ENCODE assay signal across 1 cellular context in the genomic region with DNA sequence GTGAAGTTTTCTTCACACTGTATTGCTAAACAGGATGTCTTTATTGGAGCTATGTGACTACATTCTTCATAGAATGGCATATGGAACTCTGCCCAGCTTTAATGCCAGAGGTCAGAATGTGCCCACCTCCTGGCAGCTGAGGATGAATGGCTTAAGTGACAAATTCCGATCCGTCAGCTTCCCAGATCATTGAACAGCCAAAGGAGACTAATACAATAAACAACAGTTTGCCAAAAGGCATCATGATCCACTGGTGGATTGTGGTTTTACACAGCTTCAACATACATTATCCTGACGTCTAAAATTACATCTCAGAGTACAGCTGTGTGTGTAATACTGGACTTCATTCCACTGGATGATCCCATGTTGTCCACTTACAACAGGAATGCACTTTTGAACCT.
TF ChIP-seq lines count a peak whose summit lies in the region.

No MANE protein-coding gene starts in this region.

TF ChIP-seq in A549, 52 proteins besides CTCF, POLR2A, EP300 and RAD21 (continued from another document):
- TF ChIP-seq, protein P1, sequence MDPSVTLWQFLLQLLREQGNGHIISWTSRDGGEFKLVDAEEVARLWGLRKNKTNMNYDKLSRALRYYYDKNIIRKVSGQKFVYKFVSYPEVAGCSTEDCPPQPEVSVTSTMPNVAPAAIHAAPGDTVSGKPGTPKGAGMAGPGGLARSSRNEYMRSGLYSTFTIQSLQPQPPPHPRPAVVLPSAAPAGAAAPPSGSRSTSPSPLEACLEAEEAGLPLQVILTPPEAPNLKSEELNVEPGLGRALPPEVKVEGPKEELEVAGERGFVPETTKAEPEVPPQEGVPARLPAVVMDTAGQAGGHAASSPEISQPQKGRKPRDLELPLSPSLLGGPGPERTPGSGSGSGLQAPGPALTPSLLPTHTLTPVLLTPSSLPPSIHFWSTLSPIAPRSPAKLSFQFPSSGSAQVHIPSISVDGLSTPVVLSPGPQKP (IDR thresholded peaks at IDR 0.05; ENCODE audit: low read depth, low read length), result no peak
- TF ChIP-seq, protein P2, sequence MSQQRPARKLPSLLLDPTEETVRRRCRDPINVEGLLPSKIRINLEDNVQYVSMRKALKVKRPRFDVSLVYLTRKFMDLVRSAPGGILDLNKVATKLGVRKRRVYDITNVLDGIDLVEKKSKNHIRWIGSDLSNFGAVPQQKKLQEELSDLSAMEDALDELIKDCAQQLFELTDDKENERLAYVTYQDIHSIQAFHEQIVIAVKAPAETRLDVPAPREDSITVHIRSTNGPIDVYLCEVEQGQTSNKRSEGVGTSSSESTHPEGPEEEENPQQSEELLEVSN (IDR thresholded peaks at IDR 0.05; ENCODE audit: borderline replicate concordance, low read depth), result no peak
- peak; percentile 18; the same call in 1 of the 2 replicates for TF ChIP-seq JUNB (IDR thresholded peaks at IDR 0.05)
